Comparison of ENCODE assay signal across 1 cellular context in the genomic region with DNA sequence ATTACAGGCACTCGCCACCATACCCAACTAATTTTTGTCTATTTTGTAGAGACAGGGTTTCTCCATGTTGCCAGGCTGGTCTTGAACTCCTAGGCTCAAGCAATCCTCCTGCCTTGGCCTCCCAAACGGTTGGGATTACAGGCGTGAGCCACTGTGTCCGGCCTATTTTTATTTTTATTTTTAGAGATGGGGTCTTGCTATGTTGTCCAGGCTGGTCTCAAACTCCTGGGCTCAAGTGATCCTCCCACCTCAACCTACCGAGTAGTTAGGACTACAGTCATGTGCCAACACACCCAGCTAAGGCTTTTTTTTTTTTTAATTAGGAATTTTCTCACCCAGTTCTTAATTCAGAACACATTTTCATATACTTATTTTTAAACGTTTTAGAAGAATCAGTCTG. TPM values are rescaled to one million over a fixed set of nuclear protein-coding genes. Genes with fewer than 3 reads are reported as not detected.
"Had no signal": no experiment of that assay in that cellular context is flagged by ENCODE, and none has a peak within 500 bp of the region (broad histone marks: within the 10 kb centered on the region; RNA-seq: fewer than 3 reads in every experiment).

No MANE protein-coding gene starts in this region.

RNA-seq across cellular contexts. Expression of a gene that starts 34.4 kb away (rescaled TPM):
- total RNA-seq: ascending aorta had no signal
